Comparison of ENCODE assay signal across 11 cellular contexts in the genomic region with DNA sequence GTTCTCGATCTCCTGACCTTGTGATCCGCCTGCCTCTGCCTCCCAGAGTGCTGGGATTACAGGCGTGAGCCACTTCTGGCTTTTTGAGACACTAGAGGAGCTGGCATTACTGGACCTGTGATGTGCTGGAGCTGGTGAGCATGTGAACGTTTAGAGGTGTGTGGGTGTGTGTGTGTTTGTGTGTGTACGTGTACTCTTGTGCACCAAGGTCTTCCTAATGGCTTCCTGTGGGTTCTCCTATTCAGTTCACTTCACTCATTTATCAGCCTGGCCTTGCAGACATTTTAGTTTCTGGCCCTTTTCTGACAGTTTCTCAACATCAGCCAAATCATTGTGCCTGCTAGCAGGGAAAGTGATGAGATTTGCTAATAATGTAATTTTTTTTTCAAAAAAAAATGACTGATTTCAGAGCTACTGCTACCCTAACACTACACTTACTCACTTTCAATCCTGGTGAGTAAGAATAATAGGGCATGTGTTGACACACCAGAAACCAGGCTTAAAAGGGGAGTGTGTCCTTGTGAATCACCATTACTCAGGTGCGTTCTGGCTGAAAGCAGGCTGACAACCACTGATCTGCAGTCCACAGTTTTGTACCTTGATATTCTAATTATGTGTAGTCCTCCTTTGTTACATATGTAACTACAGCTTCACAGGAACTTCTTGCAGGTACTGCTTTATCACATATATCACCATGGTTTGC. TPM values are rescaled to one million over a fixed set of nuclear protein-coding genes. Genes with fewer than 3 reads are reported as not detected.
DNase-seq lines count a peak whose midpoint lies in the region; ATAC-seq, FAIRE-seq and TF ChIP-seq lines count a peak whose summit lies in the region.
"Had no signal": no experiment of that assay in that cellular context is flagged by ENCODE, and none has a peak within 500 bp of the region (broad histone marks: within the 10 kb centered on the region; RNA-seq: fewer than 3 reads in every experiment).

No MANE protein-coding gene starts in this region.

- CTCF ChIA-PET in HepG2 (lab: Yijun Ruan, JAX; ENCODE audit: low intra/inter-chr PET ratio, low total read pairs): no interaction called here
- CTCF ChIA-PET in mammary epithelial cell (lab: Charles Lee; ENCODE audit: low non-redundant PET): interaction anchor here (0.7 kb wide), 1 partner anchor 702 kb away, joined by 3 read pairs; no protein-coding TSS in a partner anchor

- H3K4me1 Mint-ChIP-seq in stimulated activated naive CD8-positive, alpha-beta T cell treated with anti-CD3 and anti-CD28 coated beads, Interleukin-15, amount 100 ng/mL, for 72 hours: peaks cover 7% of the 10 kb centered on the region

- H3K27ac ChIP-seq in HepG2 (ENCODE audit: extremely low read length, insufficient read depth, low read length) (no peak overlapping the region), right lobe of liver (no peak overlapping the region), mammary epithelial cell (ENCODE audit: insufficient read depth, low read depth, low read length) (peak overlapping the region; percentile 85)
- H3K27ac ChIP-seq: psoas muscle had no signal

- H2AFZ ChIP-seq in HepG2 (ENCODE audit: low read length) (no peak overlapping the region), mammary epithelial cell (ENCODE audit: low read depth, low read length) (peak overlapping the region; percentile 63)

- H3K36me3 ChIP-seq in HepG2 (replicated peaks in 1 of 2; ENCODE audit: control insufficient read depth in 1 of 2, insufficient read depth in 2 of 2, low read length in 2 of 2) (no peaks in the 10 kb centered on the region), right lobe of liver (no peaks in the 10 kb centered on the region), mammary epithelial cell (ENCODE audit: insufficient read depth, low read length) (no peaks in the 10 kb centered on the region)

- peak overlapping the region in 1 of 2 donors; percentile 24 for H3K4me3 Mint-ChIP-seq in stimulated activated naive CD8-positive, alpha-beta T cell treated with anti-CD3 and anti-CD28 coated beads, Interleukin-15, amount 100 ng/mL, for 72 hours
- H3K4me3 Mint-ChIP-seq: CD14-positive monocyte, type B pancreatic cell had no signal

- H3K9me3 Mint-ChIP-seq in stimulated activated naive CD8-positive, alpha-beta T cell treated with anti-CD3 and anti-CD28 coated beads, Interleukin-15, amount 100 ng/mL, for 72 hours: peaks cover 12 to 13% of the 10 kb centered on the region in 2 donors

- BruUV-seq in HepG2 (replicated peaks; lab: Mats Ljungman, UMichigan) (no TSS peak), mammary epithelial cell (replicated peaks; lab: Mats Ljungman, UMichigan) (no TSS peak)

- peak; percentile 15 for DNase-seq in HepG2 (ENCODE audit: low spot score)
- DNase-seq in right lobe of liver: no peak
- DNase-seq in mammary epithelial cell: peak; percentile 98
- peak; percentile 2 to 55 for DNase-seq in stimulated activated naive CD8-positive, alpha-beta T cell treated with anti-CD3 and anti-CD28 coated beads, Interleukin-15, amount 100 ng/mL, for 72 hours
- DNase-seq in Ammon's horn (ENCODE audit: low spot score): no peak
- DNase-seq in foreskin melanocyte: no peak
- DNase-seq: psoas muscle had no signal

- no peak overlapping the region for H3K9ac ChIP-seq in HepG2 (ENCODE audit: insufficient read depth, low read depth, low read length)
- peak overlapping the region; percentile 53 for H3K9ac ChIP-seq in mammary epithelial cell (ENCODE audit: insufficient read depth, low read length)

- no peak for TF ChIP-seq POLR2A in HepG2 (IDR thresholded peaks at IDR 0.05; ENCODE audit: insufficient read depth in 1 of 2, low read depth in 2 of 2, low read length in 2 of 2)
- no peak for TF ChIP-seq POLR2A in right lobe of liver (IDR thresholded peaks at IDR 0.05)

- no peaks in the 10 kb centered on the region for H3K79me2 ChIP-seq in HepG2 (ENCODE audit: insufficient read depth, low read length)
- H3K79me2 ChIP-seq in mammary epithelial cell (ENCODE audit: insufficient read depth, low read length): no peaks in the 10 kb centered on the region

- no peak for TF ChIP-seq CTCF in HepG2 (CRISPR knock-in tag; IDR thresholded peaks at IDR 0.05)
- no peak for TF ChIP-seq CTCF in right lobe of liver (IDR thresholded peaks at IDR 0.05)
- TF ChIP-seq CTCF in mammary epithelial cell (conservative IDR thresholded peaks at IDR 0.05 in 1 of 2, IDR thresholded peaks at IDR 0.05 in 1 of 2; ENCODE audit: extremely low read depth in 1 of 2, insufficient read depth in 1 of 2, low read depth in 1 of 2, low read length in 2 of 2): no peak

- no peak for TF ChIP-seq RAD21 in HepG2 (CRISPR knock-in tag; IDR thresholded peaks at IDR 0.05)

- FAIRE-seq in HepG2 (lab: Jason Lieb, UNC): no peak

- TF ChIP-seq EP300 in HepG2 (IDR thresholded peaks at IDR 0.05; ENCODE audit: low read depth in 2 of 2, low read length in 2 of 2) (no peak), HepG2 (CRISPR knock-in tag; IDR thresholded peaks at IDR 0.05; ENCODE audit: borderline replicate concordance) (no peak)

- H3K4me2 ChIP-seq in HepG2 (ENCODE audit: low read depth, low read length): no peak overlapping the region
- peak overlapping the region; percentile 62 for H3K4me2 ChIP-seq in mammary epithelial cell (ENCODE audit: insufficient read depth, low read depth, low read length)

- peak overlapping the region in 1 of 2 donors; percentile 27 for H3K27ac Mint-ChIP-seq in stimulated activated naive CD8-positive, alpha-beta T cell treated with anti-CD3 and anti-CD28 coated beads, Interleukin-15, amount 100 ng/mL, for 72 hours
- H3K27ac Mint-ChIP-seq: type B pancreatic cell had no signal

- intact Hi-C loops in HepG2 (cut with micrococcal nuclease; ENCODE audit: unreplicated experiment) (no loop called here), right lobe of liver (cut with DNase I) (no loop called here), mammary epithelial cell (cut with micrococcal nuclease) (loop anchor here (2.0 kb wide), 1 partner anchor 40 kb away; no protein-coding TSS in a partner anchor)

- H3K27me3 Mint-ChIP-seq in stimulated activated naive CD8-positive, alpha-beta T cell treated with anti-CD3 and anti-CD28 coated beads, Interleukin-15, amount 100 ng/mL, for 72 hours: no peaks in the 10 kb centered on the region

- 37% methylated on average over 6 of the region's 6 CpGs for WGBS in HepG2 (ENCODE audit: low lambda C conversion rate)
- 66% methylated on average over 5 of the region's 6 CpGs for WGBS in right lobe of liver (ENCODE audit: insufficient coverage, low coverage, low lambda C conversion rate, missing lambda C conversion rate)
- WGBS in mammary epithelial cell (ENCODE audit: low coverage, missing lambda C conversion rate): 50% methylated on average over 6 of the region's 6 CpGs

- POLR2A ChIA-PET in HepG2 (lab: Yijun Ruan, JAX): no interaction called here

- H3K4me1 ChIP-seq in HepG2 (ENCODE audit: insufficient read depth, low read length) (no peaks in the 10 kb centered on the region), right lobe of liver (no peaks in the 10 kb centered on the region), mammary epithelial cell (ENCODE audit: insufficient read depth, low read length) (peaks cover 14% of the 10 kb centered on the region)
- H3K4me1 ChIP-seq: psoas muscle had no signal

- ATAC-seq in HepG2: peak; percentile 68
- ATAC-seq in right lobe of liver: no peak
- ATAC-seq in HG03469 (IDR thresholded peaks at IDR 0.05; ENCODE audit: unreplicated experiment): peak; percentile 70
- peak; percentile 100 for ATAC-seq in stimulated activated naive CD8-positive, alpha-beta T cell treated with anti-CD3 and anti-CD28 coated beads, Interleukin-15, amount 100 ng/mL, for 72 hours
- no peak for ATAC-seq in HG02981 (IDR thresholded peaks at IDR 0.05; ENCODE audit: unreplicated experiment)
- ATAC-seq: psoas muscle had no signal

- H3K4me3 ChIP-seq in HepG2 (replicated peaks in 1 of 3; ENCODE audit: insufficient read depth in 1 of 3, low read depth in 2 of 3, low read length in 3 of 3) (no peak overlapping the region), right lobe of liver (no peak overlapping the region), mammary epithelial cell (replicated peaks in 1 of 3; ENCODE audit: insufficient read depth in 1 of 3, low read depth in 2 of 3, low read length in 3 of 3) (no peak overlapping the region)
- H3K4me3 ChIP-seq: psoas muscle had no signal

- H4K20me1 ChIP-seq in HepG2 (ENCODE audit: insufficient read depth, low read length) (no peaks in the 10 kb centered on the region), mammary epithelial cell (ENCODE audit: insufficient read depth, low read length) (no peaks in the 10 kb centered on the region)

- H3K9me3 ChIP-seq in HepG2 (ENCODE audit: low read length): no peaks in the 10 kb centered on the region
- H3K9me3 ChIP-seq in right lobe of liver: no peaks in the 10 kb centered on the region
- H3K9me3 ChIP-seq in mammary epithelial cell (replicated peaks; ENCODE audit: insufficient read depth, low read length): no peaks in the 10 kb centered on the region
- H3K9me3 ChIP-seq: psoas muscle had no signal

- in situ Hi-C loops in HepG2 (cut with HindIII; ENCODE audit: extremely low pct_ligation_motif_present, low pct_unique_long_range_greater_than_20kb) (no loop called here), mammary epithelial cell (cut with MboI; ENCODE audit: low sequenced_read_pairs in 2 of 2) (loop anchor here in 1 of 2 donors (5.0 kb wide), 1 partner anchor 38 kb away; no protein-coding TSS in a partner anchor)

- H3K27me3 ChIP-seq in HepG2 (ENCODE audit: control insufficient read depth in 1 of 2, insufficient read depth in 2 of 2, low read length in 2 of 2): peaks cover 1 to 8% of the 10 kb centered on the region in 2 experiments; a peak in 1 of 5 replicates
- H3K27me3 ChIP-seq in right lobe of liver: no peaks in the 10 kb centered on the region
- H3K27me3 ChIP-seq in mammary epithelial cell (ENCODE audit: insufficient read depth, low read length): no peaks in the 10 kb centered on the region

- dilution Hi-C loops in mammary epithelial cell (cut with HindIII; ENCODE audit: low sequenced_read_pairs): no loop called here

RNA-seq across cellular contexts. Expression of a gene that starts 41.0 kb away (rescaled TPM):
- total RNA-seq in HepG2 (2016; rRNA removed; fragmentation: Illumina TruSeq; extraction: Trizol) (225 and 321 TPM in 2 replicates), right lobe of liver (100 to 1,000 TPM in 1 of 6 experiments, 10 to 100 TPM in 5; 44.1 to 108 (median 66.2) TPM), mammary epithelial cell (100 to 1,000 TPM; 261 to 358 TPM)
- 18.8 and 19.5 TPM in 2 replicates for total RNA-seq in HepG2 (2016; cell fraction: cytosol; rRNA removed; fragmentation: Illumina TruSeq; extraction: Trizol; ENCODE audit: low read depth)
- 228 and 315 TPM in 2 replicates for total RNA-seq in HepG2 (2016; cell fraction: insoluble cytoplasmic fraction; rRNA removed; fragmentation: Illumina TruSeq; extraction: Trizol)
- 52.2 and 56.6 TPM in 2 replicates for total RNA-seq in HepG2 (2016; cell fraction: membrane; rRNA removed; fragmentation: Illumina TruSeq; extraction: Trizol)
- 127 and 131 TPM in 2 replicates for total RNA-seq in HepG2 (2016; cell fraction: nucleus; rRNA removed; fragmentation: Illumina TruSeq; extraction: Trizol)
- polyA plus RNA-seq in HepG2 (2011; rRNA removed) (97.1 and 123 TPM in 2 replicates), mammary epithelial cell (170 TPM)
- polyA plus RNA-seq in HepG2 (2011; cell fraction: cytosol; rRNA removed): 60.4 and 86.6 TPM in 2 replicates
- polyA plus RNA-seq in HepG2 (2011; cell fraction: nucleus; rRNA removed): 31.1 and 37.9 TPM in 2 replicates
- polyA plus RNA-seq in HepG2 (2012): 118 and 123 TPM in 2 replicates
- 12.9 and 14.5 TPM in 2 replicates for polyA plus RNA-seq in HepG2 (2016; cell fraction: cytosol; fragmentation: Illumina TruSeq; extraction: Trizol; ENCODE audit: low read depth)
- polyA plus RNA-seq in HepG2 (2016; cell fraction: insoluble cytoplasmic fraction; fragmentation: Illumina TruSeq; extraction: Trizol; ENCODE audit: low read depth): 250 and 264 TPM in 2 replicates
- polyA plus RNA-seq in HepG2 (2016; cell fraction: membrane; fragmentation: Illumina TruSeq; extraction: Trizol; ENCODE audit: low read depth): 26.5 and 26.8 TPM in 2 replicates
- 96.6 and 101 TPM in 2 replicates for polyA plus RNA-seq in HepG2 (2016; cell fraction: nucleus; fragmentation: Illumina TruSeq; extraction: Trizol; ENCODE audit: insufficient read depth, low read depth)
- 74.5 and 227 TPM in 2 replicates for polyA minus RNA-seq in HepG2 (2011; rRNA and poly(A)+ RNA removed; ENCODE audit: low replicate concordance)
- 198 and 203 TPM in 2 replicates for polyA minus RNA-seq in HepG2 (2011; cell fraction: cytosol; rRNA and poly(A)+ RNA removed)
- polyA minus RNA-seq in HepG2 (2011; cell fraction: nucleus; rRNA and poly(A)+ RNA removed): 201 and 233 TPM in 2 replicates
- polyA minus RNA-seq in mammary epithelial cell: 128 TPM

Comparison
In these comparisons a context has a peak if more than half of its experiments do, and no peak if none do; other contexts are left out.
1. ATAC-seq: peak in HepG2 (single experiment), HG03469 (single experiment) and stimulated activated naive CD8-positive, alpha-beta T cell treated with anti-CD3 and anti-CD28 coated beads, Interleukin-15, amount 100 ng/mL, for 72 hours (single experiment); none in right lobe of liver (0 of 4) and HG02981 (single experiment).
2. DNase-seq: peak in HepG2 (single experiment), mammary epithelial cell (single experiment) and stimulated activated naive CD8-positive, alpha-beta T cell treated with anti-CD3 and anti-CD28 coated beads, Interleukin-15, amount 100 ng/mL, for 72 hours (2 of 2); none in right lobe of liver (0 of 3), Ammon's horn (single experiment) and foreskin melanocyte (single experiment).